32 cellular contexts compared by ENCODE assay signal in genomic region chr7:19375986-19376385, GRCh38.
"Had no signal": no experiment of that assay in that cellular context is flagged by ENCODE, and none has a peak within 500 bp of the region (broad histone marks: within the 10 kb centered on the region; RNA-seq: fewer than 3 reads in every experiment).

No MANE protein-coding gene starts in this region.

- DNase-seq: activated CD4-positive, alpha-beta memory T cell treated with anti-CD3 and anti-CD28 coated beads for 36 hours; activated CD4-positive, alpha-beta T cell treated with anti-CD3 and anti-CD28 coated beads, Interleukin-2, amount 10 ng/mL, durations not matched to agents 24 days and 14 days; activated CD4-positive, CD25-positive, alpha-beta regulatory T cell treated with anti-CD3 and anti-CD28 coated beads, Interleukin-2, amount 50 U/mL, for 72 hours; activated CD8-positive, alpha-beta memory T cell treated with anti-CD3 and anti-CD28 coated beads, Interleukin-2, amount 50 U/mL, for 48 hours; activated T-cell treated with anti-CD3 and anti-CD28 coated beads, Interleukin-2, amount 50 U/mL, for 4 hours; cerebellar nuclear complex; colonic mucosa; effector CD8-positive, alpha-beta T cell; heart left ventricle; kidney glomerular epithelial cell; left lung; lower lobe of right lung; naive B cell; nephron progenitor cell; ovary; retina; sigmoid colon; small intestine; stimulated activated CD4-positive, alpha-beta T cell treated with anti-CD3 and anti-CD28 coated beads, Interleukin-1b, Interleukin-23, amount 100 ng/mL, for 48 hours; stimulated activated CD4-positive, alpha-beta T cell treated with anti-CD3 and anti-CD28 coated beads, Interleukin-4, amount 100 ng/mL, for 4 hours; stimulated activated CD8-positive, alpha-beta memory T cell treated with anti-CD3 and anti-CD28 coated beads, Interleukin-4, amount 100 ng/mL, for 48 hours; stimulated activated naive CD8-positive, alpha-beta T cell treated with anti-CD3 and anti-CD28 coated beads, Interleukin-15, amount 100 ng/mL, for 72 hours; substantia nigra; T-helper 17 cell; T1000 had no signal

- FAIRE-seq: endometrium, small intestine had no signal

- H3K27me3 ChIP-seq: cardiac muscle cell, colonic mucosa, heart left ventricle, left lung, neutrophil, ovary, sigmoid colon, vagina had no signal

- H3K4me1 ChIP-seq: colonic mucosa, heart left ventricle, left lung, lower lobe of right lung, prostate gland, vagina had no signal

- H3K27ac ChIP-seq: cardiac muscle cell, colonic mucosa, heart left ventricle, left lung, lower lobe of right lung, neutrophil, ovary, prostate gland, sigmoid colon, vagina had no signal

- H3K9me3 ChIP-seq: colonic mucosa, heart left ventricle, left lung, lower lobe of right lung, neutrophil, ovary, prostate gland, sigmoid colon, vagina had no signal

- H3K4me3 ChIP-seq: cardiac muscle cell, colonic mucosa, heart left ventricle, left lung, lower lobe of right lung, ovary, prostate gland, sigmoid colon, vagina had no signal

- ATAC-seq: activated T-cell treated with anti-CD3 and anti-CD28 coated beads, Interleukin-2, amount 50 U/mL, for 4 hours; activated T-helper 17 cell treated with anti-CD3 and anti-CD28 coated beads, Interleukin-2, amount 50 U/mL, for 72 hours; heart left ventricle; left lung; stimulated activated memory B cell treated with anti-CD40 and anti-IgM and Interleukin-4, amounts not matched to agents 10 μg/mL and 1 μg/mL and 100 μg/mL, for 72 hours; stimulated activated naive CD8-positive, alpha-beta T cell treated with anti-CD3 and anti-CD28 coated beads, Interleukin-15, amount 100 ng/mL, for 72 hours; T-helper 17 cell had no signal

- H3K36me3 ChIP-seq: cardiac muscle cell, colonic mucosa, heart left ventricle, left lung, lower lobe of right lung, neutrophil, ovary, prostate gland, sigmoid colon, vagina had no signal
